ENCODE assay signal across 13 cellular contexts in the genomic region with DNA sequence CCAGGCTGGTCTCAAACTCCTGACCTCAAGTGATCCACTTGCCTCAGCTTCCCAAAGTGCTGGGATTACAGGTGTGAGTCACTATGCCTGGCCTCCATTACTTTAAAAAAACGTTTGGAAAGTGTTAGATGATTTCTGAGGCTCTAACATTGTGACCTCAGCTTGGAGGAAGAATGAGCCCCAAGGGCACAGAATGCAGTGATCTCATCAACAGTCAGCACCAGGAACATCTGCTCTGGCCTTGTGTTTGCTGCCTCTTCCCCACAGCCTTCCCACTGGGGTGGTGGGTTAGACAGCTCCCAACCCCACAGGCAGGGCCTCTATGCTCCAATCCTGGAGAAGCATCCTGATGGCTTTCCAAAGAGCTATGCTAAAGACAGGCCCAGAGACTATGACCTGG. TPM values are rescaled to one million over a fixed set of nuclear protein-coding genes. Genes with fewer than 3 reads are reported as not detected.
DNase-seq lines count a peak whose midpoint lies in the region; ATAC-seq and TF ChIP-seq lines count a peak whose summit lies in the region.
"Had no signal": no experiment of that assay in that cellular context is flagged by ENCODE, and none has a peak within 500 bp of the region (broad histone marks: within the 10 kb centered on the region; RNA-seq: fewer than 3 reads in every experiment).

No MANE protein-coding gene starts in this region.

- ATAC-seq in SK-N-SH treated with all-trans-retinoic acid at 6 μM for 48 hours: no peak
- no peak for ATAC-seq in aorta (ENCODE audit: low FRiP score)

- no peaks in the 10 kb centered on the region for H3K9me3 ChIP-seq in SK-N-SH
- H3K9me3 ChIP-seq in aorta (ENCODE audit: control insufficient read depth, low read length): no peaks in the 10 kb centered on the region
- H3K9me3 ChIP-seq: Peyer's patch, tibial artery had no signal

- H4K20me1 ChIP-seq in SK-N-SH (ENCODE audit: insufficient read depth): peaks cover 7% of the 10 kb centered on the region

- no peaks in the 10 kb centered on the region for H3K79me2 ChIP-seq in SK-N-SH (ENCODE audit: insufficient read depth)

- H3K27me3 ChIP-seq in SK-N-SH (ENCODE audit: insufficient read depth) (no peaks in the 10 kb centered on the region), aorta (ENCODE audit: control insufficient read depth in 1 of 2, insufficient read depth in 2 of 2, low read length in 1 of 2) (no peaks in the 10 kb centered on the region)
- H3K27me3 ChIP-seq: Peyer's patch, tibial artery had no signal

- TF ChIP-seq CTCF in SK-N-SH (IDR thresholded peaks at IDR 0.05) (no peak), fibroblast of the aortic adventitia (IDR thresholded peaks at IDR 0.05; ENCODE audit: insufficient read depth, low read length) (no peak)

- H3K4me2 ChIP-seq in SK-N-SH: no peak overlapping the region

- H3K27ac ChIP-seq in SK-N-SH (ENCODE audit: low read depth in 2 of 2, low read length in 1 of 2): no peak overlapping the region; a peak in 1 of 4 replicates
- H3K27ac ChIP-seq in aorta (ENCODE audit: low read depth in 1 of 2, low read length in 2 of 2): no peak overlapping the region
- H3K27ac ChIP-seq: Peyer's patch had no signal

- WGBS in SK-N-SH (ENCODE audit: low lambda C conversion rate): 0% methylated on average over 1 of the region's 1 CpG
- WGBS in aorta, 2 donors: 44 to 45% methylated on average over 1 of the region's 1 CpG

- intact Hi-C loops in aorta (cut with DNase I): no loop called here

- peaks cover 28% of the 10 kb centered on the region for H3F3A ChIP-seq in SK-N-SH (replicated peaks; ENCODE audit: insufficient read depth)

- H3K9ac ChIP-seq in SK-N-SH: no peak overlapping the region

- CTCF ChIA-PET in SK-N-SH (lab: Yijun Ruan, JAX): interaction anchor here (1.1 to 5.0 kb wide), 4 partner anchors 14 to 62 kb away, joined by 3 to 37 read pairs (median 14); no protein-coding TSS in a partner anchor

- no peak for TF ChIP-seq RAD21 in SK-N-SH (IDR thresholded peaks at IDR 0.05; ENCODE audit: low read length)

- H3K4me3 ChIP-seq in SK-N-SH (ENCODE audit: low read depth in 2 of 2, low read length in 1 of 2): no peak overlapping the region
- no peak overlapping the region for H3K4me3 ChIP-seq in fibroblast of the aortic adventitia (ENCODE audit: low read depth, low read length)
- H3K4me3 ChIP-seq in aorta (ENCODE audit: low read length in 2 of 2): no peak overlapping the region
- H3K4me3 ChIP-seq: Peyer's patch, tibial artery had no signal

- DNase-seq in SK-N-SH (no peak), T1000 (lab: John Stamatoyannopoulos, UW) (peak; percentile 81), fibroblast of the aortic adventitia (ENCODE audit: low read depth) (peak; percentile 51), stromal cell of bone marrow (ENCODE audit: low read depth) (peak; percentile 85), aorta (no peak), NCI-H2029 treated with DMSO at 0.1 percent for 48 hours (lab: John Stamatoyannopoulos, UW) (no peak)
- DNase-seq in stimulated activated CD4-positive, alpha-beta T cell treated with anti-CD3 and anti-CD28 coated beads, Interleukin-15, amount 100 ng/mL, for 24 hours: no peak
- DNase-seq: ACHN, amniotic stem cell, naive B cell, Peyer's patch, tibial artery had no signal

- peaks cover 19 to 65% of the 10 kb centered on the region in 2 experiments for H3K36me3 ChIP-seq in SK-N-SH (replicated peaks in 1 of 2; ENCODE audit: control insufficient read depth in 1 of 2, insufficient read depth in 2 of 2, low read length in 1 of 2)
- H3K36me3 ChIP-seq in aorta (ENCODE audit: control insufficient read depth in 1 of 2, insufficient read depth in 2 of 2, low read length in 1 of 2): no peaks in the 10 kb centered on the region

- H3K9me2 ChIP-seq in SK-N-SH: no peaks in the 10 kb centered on the region

- H3K4me1 ChIP-seq in SK-N-SH (ENCODE audit: control insufficient read depth in 1 of 2, insufficient read depth in 2 of 2, low read depth in 1 of 2, low read length in 1 of 2): peaks cover 15 to 62% of the 10 kb centered on the region in 2 experiments
- peaks cover 3 to 7% of the 10 kb centered on the region in 2 donors for H3K4me1 ChIP-seq in aorta (ENCODE audit: control insufficient read depth in 1 of 2, insufficient read depth in 2 of 2, low read length in 2 of 2)

- POLR2A ChIA-PET in SK-N-SH (lab: Yijun Ruan, JAX): no interaction called here

- no peak for TF ChIP-seq EP300 in SK-N-SH (IDR thresholded peaks at IDR 0.05; ENCODE audit: borderline replicate concordance in 1 of 2, low read depth in 1 of 2, low read length in 1 of 2)

- no peak overlapping the region for H2AFZ ChIP-seq in SK-N-SH (ENCODE audit: low read depth)

TF ChIP-seq in SK-N-SH, 30 proteins besides CTCF, POLR2A, EP300 and RAD21:
- TF ChIP-seq GATA2 (CRISPR knock-in tag; IDR thresholded peaks at IDR 0.05) (no peak), TCF12 (IDR thresholded peaks at IDR 0.05) (peak; percentile 52; the same call in 1 of the 2 replicates)

TF ChIP-seq in SK-N-SH treated with all-trans-retinoic acid at 6 μM for 48 hours, 23 proteins besides CTCF, POLR2A, EP300 and RAD21:
- TF ChIP-seq TOX (CRISPR knock-in tag; IDR thresholded peaks at IDR 0.05; ENCODE audit: borderline replicate concordance) (no peak), ZNF8 (CRISPR knock-in tag; IDR thresholded peaks at IDR 0.05) (no peak), ZFP3 (CRISPR knock-in tag; IDR thresholded peaks at IDR 0.05) (no peak), ZNF70 (CRISPR knock-in tag; IDR thresholded peaks at IDR 0.05) (no peak), CSDC2 (CRISPR knock-in tag; IDR thresholded peaks at IDR 0.05) (no peak), ZFP30 (CRISPR knock-in tag; IDR thresholded peaks at IDR 0.05) (no peak), GLIS3 (CRISPR knock-in tag; IDR thresholded peaks at IDR 0.05) (no peak), ESRRG (CRISPR knock-in tag; IDR thresholded peaks at IDR 0.05) (no peak), ARNTL (CRISPR knock-in tag; IDR thresholded peaks at IDR 0.05; ENCODE audit: borderline replicate concordance, low read depth) (no peak), PATZ1 (CRISPR knock-in tag; IDR thresholded peaks at IDR 0.05; ENCODE audit: borderline replicate concordance) (no peak), ZNF565 (CRISPR knock-in tag; conservative IDR thresholded peaks at IDR 0.05; ENCODE audit: low read depth) (no peak), OSR1 (CRISPR knock-in tag; IDR thresholded peaks at IDR 0.05) (no peak), BACH2 (CRISPR knock-in tag; IDR thresholded peaks at IDR 0.05; ENCODE audit: borderline replicate concordance) (no peak), CREB5 (CRISPR knock-in tag; IDR thresholded peaks at IDR 0.05; ENCODE audit: low read depth) (no peak), ZC3H10 (CRISPR knock-in tag; IDR thresholded peaks at IDR 0.05) (no peak)

RNA-seq across cellular contexts. Expression of gene SREBF1, which starts 37.7 kb away (rescaled TPM):
- polyA plus RNA-seq in SK-N-SH (2012; rRNA removed): 15.9 and 20.4 TPM in 2 replicates
- polyA plus RNA-seq in SK-N-SH (2012; cell fraction: cytosol; rRNA removed): 5.3 and 8.6 TPM in 2 replicates
- polyA plus RNA-seq in SK-N-SH (2012; cell fraction: nucleus; rRNA removed): 92.2 and 140 TPM in 2 replicates
- 48.7 and 82.1 TPM in 2 replicates for total RNA-seq in fibroblast of the aortic adventitia (ENCODE audit: low replicate concordance)
- total RNA-seq in aorta: 100 to 1,000 TPM in 1 of 2 donors, 10 to 100 TPM in 1; 23.6 to 103 TPM
- polyA plus RNA-seq in aorta: 10 to 100 TPM; 24.0 to 24.7 TPM

Comparison
In these comparisons a context has a peak if more than half of its experiments do, and no peak if none do; other contexts are left out.
1. DNase-seq: peak in T1000 (single experiment), fibroblast of the aortic adventitia (single experiment) and stromal cell of bone marrow (single experiment); none in SK-N-SH (single experiment), stimulated activated CD4-positive, alpha-beta T cell treated with anti-CD3 and anti-CD28 coated beads, Interleukin-15, amount 100 ng/mL, for 24 hours (single experiment), aorta (0 of 2) and NCI-H2029 treated with DMSO at 0.1 percent for 48 hours (single experiment).